In the genomic region with DNA sequence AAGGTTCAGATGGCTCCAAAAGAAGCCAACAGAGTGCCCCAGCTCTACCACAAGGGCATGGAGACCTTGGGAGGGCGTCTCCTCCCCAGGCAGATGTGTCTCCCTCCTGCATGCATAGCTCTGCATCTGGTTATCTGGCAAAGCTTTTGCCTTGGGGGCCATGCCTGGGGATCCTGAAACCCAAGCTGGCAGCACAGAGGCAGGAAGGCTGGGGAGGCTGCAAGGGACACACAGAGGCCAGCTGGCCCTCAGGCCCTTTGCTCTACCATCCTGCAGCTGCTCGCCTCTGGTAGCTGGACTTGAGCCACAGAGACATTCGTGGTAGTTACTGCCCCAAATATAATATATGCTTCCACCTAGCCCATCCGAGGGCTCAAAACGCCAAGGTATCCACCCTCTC, we compare ENCODE assay signal across 28 cellular contexts. TPM values are rescaled to one million over a fixed set of nuclear protein-coding genes. Genes with fewer than 3 reads are reported as not detected.
A peak's percentile ranks its signal among the peaks of the same experiment; 100 is the strongest.
DNase-seq lines count a peak whose midpoint lies in the region; ATAC-seq and TF ChIP-seq lines count a peak whose summit lies in the region.
"Had no signal": no experiment of that assay in that cellular context is flagged by ENCODE, and none has a peak within 500 bp of the region (broad histone marks: within the 10 kb centered on the region; RNA-seq: fewer than 3 reads in every experiment).

No MANE protein-coding gene starts in this region.

- peak overlapping the region; percentile 74 to 100 (median 98) for H3K27ac ChIP-seq in dorsolateral prefrontal cortex
- H3K27ac ChIP-seq: BLaER1, Peyer's patch, prostate gland, SJSA1 had no signal

- no peak overlapping the region for H3K27ac Mint-ChIP-seq in CD14-positive monocyte
- H3K27ac Mint-ChIP-seq: activated CD4-positive, alpha-beta memory T cell treated with anti-CD3 and anti-CD28 coated beads for 36 hours; activated T-helper 17 cell treated with anti-CD3 and anti-CD28 coated beads, Interleukin-2, amount 50 U/mL, for 72 hours had no signal

- peaks cover 1% of the 10 kb centered on the region in 2 donors for H3K36me3 Mint-ChIP-seq in CD14-positive monocyte
- H3K36me3 Mint-ChIP-seq: activated CD4-positive, alpha-beta memory T cell treated with anti-CD3 and anti-CD28 coated beads for 36 hours; activated naive CD4-positive, alpha-beta T cell treated with anti-CD3 and anti-CD28 coated beads, Interleukin-2, amount 50 U/mL, for 72 hours; IgD-negative memory B cell had no signal

- H3K9me3 Mint-ChIP-seq in CD14-positive monocyte: peaks cover 0 to 10% (median 1%) of the 10 kb centered on the region in 7 donors
- H3K9me3 Mint-ChIP-seq: activated CD4-positive, alpha-beta memory T cell treated with anti-CD3 and anti-CD28 coated beads for 36 hours; activated naive CD4-positive, alpha-beta T cell treated with anti-CD3 and anti-CD28 coated beads, Interleukin-2, amount 50 U/mL, for 72 hours; activated T-helper 17 cell treated with anti-CD3 and anti-CD28 coated beads, Interleukin-2, amount 50 U/mL, for 72 hours; IgD-negative memory B cell; stimulated activated naive CD8-positive, alpha-beta T cell treated with anti-CD3 and anti-CD28 coated beads, Interleukin-15, amount 100 ng/mL, for 72 hours had no signal

- H3K4me3 ChIP-seq in dorsolateral prefrontal cortex: peak overlapping the region in 25 of 59 donors; percentile 1 to 97 (median 85)
- H3K4me3 ChIP-seq: BLaER1, Peyer's patch, prostate gland, SJSA1 had no signal

- TF ChIP-seq CTCF in dorsolateral prefrontal cortex (IDR thresholded peaks at IDR 0.05 in 54 of 56, conservative IDR thresholded peaks at IDR 0.05 in 2 of 56; ENCODE audit: low read depth in 1 of 56, partially characterized antibody in 56 of 56) (no peak), CD14-positive monocyte (IDR thresholded peaks at IDR 0.05) (no peak)

- DNase-seq in DMS 273 (lab: John Stamatoyannopoulos, UW; ENCODE audit: unreplicated experiment): peak; percentile 85
- DNase-seq in RPMI7951 (ENCODE audit: low read depth): peak; percentile 30
- DNase-seq in dorsolateral prefrontal cortex: peak in 1 of 10 donors; percentile 42
- peak; percentile 60 for DNase-seq in posterior vena cava (ENCODE audit: low spot score)
- DNase-seq in NCI-H2107 treated with DMSO at 0.1 percent for 48 hours (lab: John Stamatoyannopoulos, UW; ENCODE audit: unreplicated experiment): no peak
- DNase-seq in HCEC 1CT: no peak
- no peak for DNase-seq in CD14-positive monocyte (ENCODE audit: low spot score)
- DNase-seq: activated CD4-positive, alpha-beta memory T cell treated with anti-CD3 and anti-CD28 coated beads for 36 hours; activated CD8-positive, alpha-beta memory T cell treated with anti-CD3 and anti-CD28 coated beads, Interleukin-2, amount 50 U/mL, for 4 hours; central memory CD4-positive, alpha-beta T cell; kidney glomerular epithelial cell; NCI-H1105; NCI-H1930; NCI-H2227 treated with DMSO at 0.1 percent for 48 hours; NCI-H748 treated with DMSO at 0.1 percent for 48 hours; stimulated activated naive CD8-positive, alpha-beta T cell treated with anti-CD3 and anti-CD28 coated beads, Interleukin-15, amount 100 ng/mL, for 72 hours had no signal

- peaks cover 18% of the 10 kb centered on the region for H3K4me1 Mint-ChIP-seq in CD14-positive monocyte
- H3K4me1 Mint-ChIP-seq: IgD-negative memory B cell had no signal

- no peaks in the 10 kb centered on the region for H3K27me3 ChIP-seq in dorsolateral prefrontal cortex
- H3K27me3 ChIP-seq: Peyer's patch, SJSA1 had no signal

- intact Hi-C loops in dorsolateral prefrontal cortex (cut with DNase I) (no loop called here), posterior vena cava (cut with DNase I) (no loop called here), CD14-positive monocyte (cut with micrococcal nuclease) (no loop called here)

- peaks cover 34 to 55% (median 42%) of the 10 kb centered on the region in 3 donors for H3K27me3 Mint-ChIP-seq in CD14-positive monocyte (ENCODE audit: low read depth in 3 of 3)

- no peak overlapping the region for H3K4me3 Mint-ChIP-seq in CD14-positive monocyte
- H3K4me3 Mint-ChIP-seq: activated CD4-positive, alpha-beta memory T cell treated with anti-CD3 and anti-CD28 coated beads for 36 hours; activated T-helper 17 cell treated with anti-CD3 and anti-CD28 coated beads, Interleukin-2, amount 50 U/mL, for 72 hours; stimulated activated naive CD8-positive, alpha-beta T cell treated with anti-CD3 and anti-CD28 coated beads, Interleukin-15, amount 100 ng/mL, for 72 hours had no signal

- no peak for ATAC-seq in GM21786 (IDR thresholded peaks at IDR 0.05; ENCODE audit: unreplicated experiment)
- ATAC-seq: activated naive CD4-positive, alpha-beta T cell treated with anti-CD3 and anti-CD28 coated beads, Interleukin-2, amount 50 U/mL, for 72 hours; activated T-helper 17 cell treated with anti-CD3 and anti-CD28 coated beads, Interleukin-2, amount 50 U/mL, for 72 hours; stimulated activated naive CD8-positive, alpha-beta T cell treated with anti-CD3 and anti-CD28 coated beads, Interleukin-15, amount 100 ng/mL, for 72 hours had no signal

RNA-seq across cellular contexts. Expression of gene SEPTIN8, which starts 3.9 kb away (rescaled TPM):
- 34.3 and 44.8 TPM in 2 replicates for total RNA-seq in RPMI7951 (2014; rRNA removed; shearing (Covaris generic))
- 100 to 1,000 TPM; 221 to 622 (median 319) TPM for total RNA-seq in dorsolateral prefrontal cortex
- total RNA-seq in posterior vena cava: 10 to 100 TPM; 42.9 to 54.8 TPM
- under 1 TPM; 0.36 to 0.54 TPM for polyA plus RNA-seq in CD14-positive monocyte

RNA-seq across cellular contexts. Expression of gene CCNI2, which starts 25.9 kb away (rescaled TPM):
- 2.0 TPM in 1 of 2 replicates, not detected in the other for total RNA-seq in RPMI7951 (2014; rRNA removed; shearing (Covaris generic))
- total RNA-seq in dorsolateral prefrontal cortex (1 to 10 TPM in 83 of 120 experiments, under 1 TPM in 36, not detected in 1; 0.26 to 4.5 (median 1.5) TPM), posterior vena cava (not detected)
- under 1 TPM in 1 of 2 donors, not detected in 1; 0.72 TPM for polyA plus RNA-seq in CD14-positive monocyte
- total RNA-seq: SJSA1, skeletal muscle tissue had no signal
- polyA plus RNA-seq: AG04450 had no signal

RNA-seq across cellular contexts. Expression of gene KIF3A, which starts 35.8 kb away (rescaled TPM):
- 4.4 and 4.6 TPM in 2 replicates for total RNA-seq in RPMI7951 (2014; rRNA removed; shearing (Covaris generic))
- total RNA-seq in dorsolateral prefrontal cortex (100 to 1,000 TPM in 95 of 120 experiments, 10 to 100 TPM in 25; 58.5 to 177 (median 126) TPM), posterior vena cava (10 to 100 TPM in 1 of 2 donors, 1 to 10 TPM in 1; 7.5 to 10.0 TPM)
- 1 to 10 TPM; 1.2 to 1.3 TPM for polyA plus RNA-seq in CD14-positive monocyte

RNA-seq across cellular contexts. Expression of gene SOWAHA, which starts 40.0 kb away (rescaled TPM):
- not detected in 2 replicates for total RNA-seq in RPMI7951 (2014; rRNA removed; shearing (Covaris generic))
- total RNA-seq in dorsolateral prefrontal cortex: 100 to 1,000 TPM in 3 of 120 experiments, 10 to 100 TPM in 117; 15.4 to 106 (median 48.7) TPM
- not detected for total RNA-seq in posterior vena cava
- not detected for polyA plus RNA-seq in CD14-positive monocyte
- total RNA-seq: activated CD4-positive, alpha-beta memory T cell treated with anti-CD3 and anti-CD28 coated beads for 36 hours; activated naive CD4-positive, alpha-beta T cell treated with anti-CD3 and anti-CD28 coated beads, Interleukin-2, amount 50 U/mL, for 72 hours; activated T-helper 17 cell treated with anti-CD3 and anti-CD28 coated beads, Interleukin-2, amount 50 U/mL, for 72 hours; dermis microvascular lymphatic vessel endothelial cell; endothelial cell of umbilical vein; SJSA1 had no signal
- polyA plus RNA-seq: AG04450, endothelial cell of umbilical vein, IgD-negative memory B cell had no signal

RNA-seq across cellular contexts. Expression of gene SHROOM1, which starts 57.3 kb away (rescaled TPM):
- 4.8 and 6.1 TPM in 2 replicates for total RNA-seq in RPMI7951 (2014; rRNA removed; shearing (Covaris generic))
- total RNA-seq in dorsolateral prefrontal cortex: 10 to 100 TPM; 14.1 to 91.8 (median 29.3) TPM
- total RNA-seq in posterior vena cava: 1 to 10 TPM; 5.2 to 6.8 TPM
- 10 to 100 TPM in 1 of 2 donors, 1 to 10 TPM in 1; 6.4 to 16.1 TPM for polyA plus RNA-seq in CD14-positive monocyte

Comparison
In these comparisons a context has a peak if more than half of its experiments do, and no peak if none do; other contexts are left out.
1. DNase-seq: peak in DMS 273 (single experiment), RPMI7951 (single experiment) and posterior vena cava (single experiment); none in NCI-H2107 treated with DMSO at 0.1 percent for 48 hours (single experiment), HCEC 1CT (single experiment) and CD14-positive monocyte (single experiment).
2. RNA of gene KIF3A, which starts 35.8 kb away (total RNA-seq): 58.5 to 177 TPM in dorsolateral prefrontal cortex; 7.5 to 10.0 TPM in posterior vena cava and 4.4 to 4.6 TPM in RPMI7951; every median in the first group is over 4 times any median in the second.